Comparison of ENCODE assay signal across 8 cellular contexts in genomic region chr2:198280145-198280544, GRCh38.
"Had no signal": no experiment of that assay in that cellular context is flagged by ENCODE, and none has a peak within 500 bp of the region (broad histone marks: within the 10 kb centered on the region; RNA-seq: fewer than 3 reads in every experiment).

No MANE protein-coding gene starts in this region.

- ATAC-seq: K562 had no signal

- H3K9me3 Mint-ChIP-seq: H9, HFFc6 had no signal

- H3K4me1 Mint-ChIP-seq: H9 had no signal

- DNase-seq: GM23248, GOT3, H9, HCEC 1CT, HFFc6, IMR-90, KG1 had no signal

- H3K27ac Mint-ChIP-seq: H9, HFFc6 had no signal

- H3K27ac ChIP-seq: GM23248 had no signal

- H3K4me3 ChIP-seq: GM23248, K562 had no signal

- H3K4me3 Mint-ChIP-seq: H9, HFFc6 had no signal
